Comparison of ENCODE assay signal across 5 cellular contexts in genomic region chr11:68639322-68639721, GRCh38. TPM values are rescaled to one million over a fixed set of nuclear protein-coding genes. Genes with fewer than 3 reads are reported as not detected.
"Had no signal": no experiment of that assay in that cellular context is flagged by ENCODE, and none has a peak within 500 bp of the region (broad histone marks: within the 10 kb centered on the region; RNA-seq: fewer than 3 reads in every experiment).

No MANE protein-coding gene starts in this region.

RNA-seq across cellular contexts. Expression of gene GAL, which starts 45.0 kb away (rescaled TPM):
- total RNA-seq: HepG2, HT-29, HT1080, IMR-90 had no signal
- polyA plus RNA-seq: HepG2, IgD-negative memory B cell had no signal
